In genomic region chr1:40390857-40391256, GRCh38 we compare ENCODE assay signal across 12 cellular contexts. TPM values are rescaled to one million over a fixed set of nuclear protein-coding genes. Genes with fewer than 3 reads are reported as not detected.
DNase-seq lines count a peak whose midpoint lies in the region; ATAC-seq and TF ChIP-seq lines count a peak whose summit lies in the region.
"Had no signal": no experiment of that assay in that cellular context is flagged by ENCODE, and none has a peak within 500 bp of the region (broad histone marks: within the 10 kb centered on the region; RNA-seq: fewer than 3 reads in every experiment).

No MANE protein-coding gene starts in this region.

- H3K36me3 ChIP-seq in mesenchymal stem cell (ENCODE audit: control insufficient read depth in 1 of 2, insufficient read depth in 2 of 2, low read depth in 1 of 2, low read length in 2 of 2) (no peaks in the 10 kb centered on the region), tibial nerve (no peaks in the 10 kb centered on the region), MG63 (peaks cover 38% of the 10 kb centered on the region)

- H3K27ac Mint-ChIP-seq in activated naive CD4-positive, alpha-beta T cell treated with anti-CD3 and anti-CD28 coated beads for 36 hours: peak overlapping the region; percentile 95
- peak overlapping the region; percentile 94 for H3K27ac Mint-ChIP-seq in activated naive CD8-positive, alpha-beta T cell treated with anti-CD3 and anti-CD28 coated beads, Interleukin-2, amount 50 U/mL, for 24 hours

- intact Hi-C loops in activated naive CD4-positive, alpha-beta T cell treated with anti-CD3 and anti-CD28 coated beads for 36 hours (cut with micrococcal nuclease): no loop called here

- H2BK12ac ChIP-seq in mesenchymal stem cell (ENCODE audit: low read length in 2 of 2): no peak overlapping the region

- H3K9me3 ChIP-seq in mesenchymal stem cell (ENCODE audit: control insufficient read depth, low read length) (no peaks in the 10 kb centered on the region), tibial nerve (no peaks in the 10 kb centered on the region), MG63 (no peaks in the 10 kb centered on the region)

- H3K4me2 ChIP-seq in mesenchymal stem cell (ENCODE audit: low read length, poor library complexity, severe bottlenecking): no peak overlapping the region

- H3K9me3 Mint-ChIP-seq in activated naive CD4-positive, alpha-beta T cell treated with anti-CD3 and anti-CD28 coated beads for 36 hours: no peaks in the 10 kb centered on the region
- no peaks in the 10 kb centered on the region for H3K9me3 Mint-ChIP-seq in activated naive CD8-positive, alpha-beta T cell treated with anti-CD3 and anti-CD28 coated beads, Interleukin-2, amount 50 U/mL, for 24 hours
- H3K9me3 Mint-ChIP-seq: nephron had no signal

- H3K9ac ChIP-seq in mesenchymal stem cell (ENCODE audit: low read length): peak overlapping the region; percentile 77

- no peak for TF ChIP-seq POLR2A in tibial nerve (IDR thresholded peaks at IDR 0.05)

- H2AK5ac ChIP-seq in mesenchymal stem cell (ENCODE audit: low read length, severe bottlenecking): no peak overlapping the region

- H3K23ac ChIP-seq in mesenchymal stem cell (ENCODE audit: low read length in 2 of 2): no peak overlapping the region

- no peak for ATAC-seq in activated naive CD8-positive, alpha-beta T cell treated with anti-CD3 and anti-CD28 coated beads, Interleukin-2, amount 50 U/mL, for 24 hours

- H3K18ac ChIP-seq in mesenchymal stem cell (ENCODE audit: low read depth in 1 of 2, low read length in 2 of 2): no peak overlapping the region

- H4K8ac ChIP-seq in mesenchymal stem cell (ENCODE audit: low read length): no peak overlapping the region

- H3K27me3 ChIP-seq in mesenchymal stem cell (ENCODE audit: control insufficient read depth in 1 of 2, insufficient read depth in 1 of 2, low read length in 2 of 2) (no peaks in the 10 kb centered on the region), tibial nerve (no peaks in the 10 kb centered on the region), MG63 (no peaks in the 10 kb centered on the region)

- no peak overlapping the region for H2BK120ac ChIP-seq in mesenchymal stem cell (ENCODE audit: low read depth, low read length)

- H2AFZ ChIP-seq in mesenchymal stem cell (ENCODE audit: low read depth, low read length): no peak overlapping the region

- TF ChIP-seq CTCF in tibial nerve (IDR thresholded peaks at IDR 0.05): no peak

- no peak overlapping the region for H3K27ac ChIP-seq in mesenchymal stem cell (ENCODE audit: low read length, poor library complexity, severe bottlenecking)
- peak overlapping the region in 3 of 4 donors; percentile 81 to 92 (median 84) for H3K27ac ChIP-seq in tibial nerve

- no peak for TF ChIP-seq EP300 in tibial nerve (IDR thresholded peaks at IDR 0.05)

- H3K4me1 ChIP-seq in mesenchymal stem cell (ENCODE audit: control insufficient read depth, insufficient read depth, low read depth, low read length): peaks cover 2% of the 10 kb centered on the region
- peaks cover 0 to 70% (median 52%) of the 10 kb centered on the region in 4 donors for H3K4me1 ChIP-seq in tibial nerve

- H3K14ac ChIP-seq in mesenchymal stem cell (ENCODE audit: low read length in 2 of 2): no peak overlapping the region

- peaks cover 89% of the 10 kb centered on the region for H3K4me1 Mint-ChIP-seq in activated naive CD4-positive, alpha-beta T cell treated with anti-CD3 and anti-CD28 coated beads for 36 hours (ENCODE audit: low read depth)
- H3K4me1 Mint-ChIP-seq in activated naive CD8-positive, alpha-beta T cell treated with anti-CD3 and anti-CD28 coated beads, Interleukin-2, amount 50 U/mL, for 24 hours: peaks cover 95% of the 10 kb centered on the region

- no peak for DNase-seq in activated naive CD4-positive, alpha-beta T cell treated with anti-CD3 and anti-CD28 coated beads for 36 hours
- no peak for DNase-seq in activated naive CD4-positive, alpha-beta T cell treated with Interleukin-2 at 50 U/mL for 16 hours
- DNase-seq in activated naive CD8-positive, alpha-beta T cell treated with anti-CD3 and anti-CD28 coated beads, Interleukin-2, amount 50 U/mL, for 24 hours: no peak
- DNase-seq in mesenchymal stem cell (no peak), tibial nerve (ENCODE audit: low spot score in 2 of 2) (no peak), CD1c-positive myeloid dendritic cell (ENCODE audit: extremely low spot score) (no peak), MG63 (no peak), SHP77 (lab: John Stamatoyannopoulos, UW) (no peak)
- DNase-seq: NCI-H524 treated with DMSO at 0.1 percent for 48 hours; SIG-M5; stimulated activated CD4-positive, alpha-beta T cell treated with anti-CD3 and anti-CD28 coated beads, Interleukin-12 subunit alpha, Interleukin-12 subunit beta, amount 100 ng/mL, for 4 hours had no signal

- no peak overlapping the region for H4K91ac ChIP-seq in mesenchymal stem cell (ENCODE audit: low read length)

- no peak overlapping the region for H2BK15ac ChIP-seq in mesenchymal stem cell (ENCODE audit: low read depth, poor library complexity, severe bottlenecking)

- H3K4me3 Mint-ChIP-seq in activated naive CD4-positive, alpha-beta T cell treated with anti-CD3 and anti-CD28 coated beads for 36 hours: peak overlapping the region; percentile 35
- H3K4me3 Mint-ChIP-seq in activated naive CD8-positive, alpha-beta T cell treated with anti-CD3 and anti-CD28 coated beads, Interleukin-2, amount 50 U/mL, for 24 hours: peak overlapping the region; percentile 85
- H3K4me3 Mint-ChIP-seq: nephron had no signal

- peaks cover 28% of the 10 kb centered on the region for H3K79me1 ChIP-seq in mesenchymal stem cell (replicated peaks; ENCODE audit: low read length, poor library complexity, severe bottlenecking)

- H3K4me3 ChIP-seq in mesenchymal stem cell (ENCODE audit: insufficient read depth in 1 of 2, low read depth in 1 of 2, low read length in 2 of 2) (peak overlapping the region in 1 of 2 experiments; percentile 65), tibial nerve (no peak overlapping the region), MG63 (no peak overlapping the region)

- H3K4ac ChIP-seq in mesenchymal stem cell (ENCODE audit: low read depth in 1 of 2, low read length in 2 of 2): no peak overlapping the region

- no peaks in the 10 kb centered on the region for H3K27me3 Mint-ChIP-seq in activated naive CD4-positive, alpha-beta T cell treated with anti-CD3 and anti-CD28 coated beads for 36 hours (ENCODE audit: low read depth)
- no peaks in the 10 kb centered on the region for H3K27me3 Mint-ChIP-seq in activated naive CD8-positive, alpha-beta T cell treated with anti-CD3 and anti-CD28 coated beads, Interleukin-2, amount 50 U/mL, for 24 hours

- peaks cover 72% of the 10 kb centered on the region for H3K36me3 Mint-ChIP-seq in activated naive CD4-positive, alpha-beta T cell treated with anti-CD3 and anti-CD28 coated beads for 36 hours (ENCODE audit: low read depth)
- peaks cover 45% of the 10 kb centered on the region for H3K36me3 Mint-ChIP-seq in activated naive CD8-positive, alpha-beta T cell treated with anti-CD3 and anti-CD28 coated beads, Interleukin-2, amount 50 U/mL, for 24 hours (ENCODE audit: low read depth)

- H2BK5ac ChIP-seq in mesenchymal stem cell (ENCODE audit: low read depth, low read length, poor library complexity, severe bottlenecking): no peak overlapping the region

- WGBS in mesenchymal stem cell: 100% methylated on average over 1 of the region's 3 CpGs
- 79 to 91% methylated on average over 3 of the region's 3 CpGs for WGBS in tibial nerve, 2 donors

- CTCF ChIA-PET in activated naive CD4-positive, alpha-beta T cell treated with anti-CD3 and anti-CD28 coated beads for 36 hours (lab: Charles Lee): no interaction called here

RNA-seq across cellular contexts. Expression of gene SMAP2, which starts 17.3 kb away (rescaled TPM):
- total RNA-seq in activated naive CD4-positive, alpha-beta T cell treated with anti-CD3 and anti-CD28 coated beads for 36 hours: 100 to 1,000 TPM; 390 to 391 TPM
- polyA plus RNA-seq in mesenchymal stem cell (2013, experiment 1 of 2): 24.8 TPM
- polyA plus RNA-seq in mesenchymal stem cell (2013, experiment 2 of 2): 25.6 TPM
- 10 to 100 TPM; 36.7 to 55.2 (median 45.1) TPM for total RNA-seq in tibial nerve
- 95.8 and 98.2 TPM in 2 replicates for total RNA-seq in MG63 (2014; rRNA removed; shearing (Covaris generic); ENCODE audit: low replicate concordance)

RNA-seq across cellular contexts. Expression of gene ZFP69B, which starts 59.4 kb away (rescaled TPM):
- total RNA-seq in activated naive CD4-positive, alpha-beta T cell treated with anti-CD3 and anti-CD28 coated beads for 36 hours: 10 to 100 TPM; 11.2 to 11.3 TPM
- polyA plus RNA-seq in mesenchymal stem cell (2013, experiment 1 of 2): 2.9 TPM
- 2.5 TPM for polyA plus RNA-seq in mesenchymal stem cell (2013, experiment 2 of 2)
- 1 to 10 TPM in 2 of 4 donors, under 1 TPM in 2; 0.39 to 2.3 (median 1.3) TPM for total RNA-seq in tibial nerve
- 0.66 and 7.2 TPM in 2 replicates for total RNA-seq in MG63 (2014; rRNA removed; shearing (Covaris generic); ENCODE audit: low replicate concordance)
